15 cellular contexts compared by ENCODE assay signal in genomic region chr1:222334026-222334680, GRCh38.
DNase-seq lines count a peak whose midpoint lies in the region; ATAC-seq and TF ChIP-seq lines count a peak whose summit lies in the region.
"Had no signal": no experiment of that assay in that cellular context is flagged by ENCODE, and none has a peak within 500 bp of the region (broad histone marks: within the 10 kb centered on the region; RNA-seq: fewer than 3 reads in every experiment).

No MANE protein-coding gene starts in this region.

- peaks cover 0 to 2% of the 10 kb centered on the region in 2 donors for H3K9me3 Mint-ChIP-seq in activated T-cell treated with anti-CD3 and anti-CD28 coated beads, Interleukin-2, amount 50 U/mL, for 72 hours
- H3K9me3 Mint-ChIP-seq in stimulated activated effector memory CD8-positive, alpha-beta T cell treated with anti-CD3 and anti-CD28 coated beads, Interleukin-12 subunit alpha, Interleukin-12 subunit beta, amount 100 ng/mL, for 72 hours, result no peaks in the 10 kb centered on the region
- H3K9me3 Mint-ChIP-seq: neural progenitor cell had no signal

- H3K27me3 Mint-ChIP-seq in activated T-cell treated with anti-CD3 and anti-CD28 coated beads, Interleukin-2, amount 50 U/mL, for 72 hours (ENCODE audit: low read depth), result no peaks in the 10 kb centered on the region

- no peak overlapping the region for H3K4me3 ChIP-seq in choroid plexus epithelial cell (ENCODE audit: low read depth, low read length)
- H3K4me3 ChIP-seq: heart right ventricle, neural progenitor cell, uterus had no signal

- no peak overlapping the region for H3K27ac Mint-ChIP-seq in activated T-cell treated with anti-CD3 and anti-CD28 coated beads, Interleukin-2, amount 50 U/mL, for 72 hours
- no peak overlapping the region for H3K27ac Mint-ChIP-seq in stimulated activated effector memory CD8-positive, alpha-beta T cell treated with anti-CD3 and anti-CD28 coated beads, Interleukin-12 subunit alpha, Interleukin-12 subunit beta, amount 100 ng/mL, for 72 hours
- H3K27ac Mint-ChIP-seq: neural progenitor cell had no signal

- H3K36me3 Mint-ChIP-seq in activated T-cell treated with anti-CD3 and anti-CD28 coated beads, Interleukin-2, amount 50 U/mL, for 72 hours (ENCODE audit: insufficient read depth in 2 of 2), result no peaks in the 10 kb centered on the region
- no peaks in the 10 kb centered on the region for H3K36me3 Mint-ChIP-seq in stimulated activated effector memory CD8-positive, alpha-beta T cell treated with anti-CD3 and anti-CD28 coated beads, Interleukin-12 subunit alpha, Interleukin-12 subunit beta, amount 100 ng/mL, for 72 hours
- H3K36me3 Mint-ChIP-seq: neural progenitor cell had no signal

- peak; percentile 34 to 38 for DNase-seq in activated T-cell treated with anti-CD3 and anti-CD28 coated beads, Interleukin-2, amount 50 U/mL, for 72 hours
- DNase-seq in activated T-cell treated with anti-CD3 and anti-CD28 coated beads for 4 hours, result no peak
- DNase-seq in M059J (ENCODE audit: low read depth), result peak; percentile 89
- DNase-seq in choroid plexus epithelial cell (ENCODE audit: low read depth), result peak; percentile 8
- no peak for DNase-seq in stimulated activated effector memory CD8-positive, alpha-beta T cell treated with anti-CD3 and anti-CD28 coated beads, Interleukin-12 subunit alpha, Interleukin-12 subunit beta, amount 100 ng/mL, for 72 hours (ENCODE audit: low spot score in 2 of 2)
- DNase-seq in GOT3 (lab: John Stamatoyannopoulos, UW), result no peak
- DNase-seq in NCI-H69 (lab: John Stamatoyannopoulos, UW), result no peak
- DNase-seq: DMS79 treated with DMSO at 0.1 percent for 48 hours; heart right ventricle; NCI-H146; SIG-M5; stimulated activated CD4-positive, alpha-beta T cell treated with anti-CD3 and anti-CD28 coated beads, Interleukin-12 subunit alpha, Interleukin-12 subunit beta, amount 100 ng/mL, for 4 hours; uterus had no signal

- no peak for TF ChIP-seq CTCF in choroid plexus epithelial cell (conservative IDR thresholded peaks at IDR 0.05; ENCODE audit: low read depth, low read length)

- no peaks in the 10 kb centered on the region for H3K4me1 Mint-ChIP-seq in activated T-cell treated with anti-CD3 and anti-CD28 coated beads, Interleukin-2, amount 50 U/mL, for 72 hours (ENCODE audit: low read depth)
- H3K4me1 Mint-ChIP-seq in stimulated activated effector memory CD8-positive, alpha-beta T cell treated with anti-CD3 and anti-CD28 coated beads, Interleukin-12 subunit alpha, Interleukin-12 subunit beta, amount 100 ng/mL, for 72 hours, result no peaks in the 10 kb centered on the region
- H3K4me1 Mint-ChIP-seq: neural progenitor cell had no signal

- no peak overlapping the region for H3K4me3 Mint-ChIP-seq in activated T-cell treated with anti-CD3 and anti-CD28 coated beads, Interleukin-2, amount 50 U/mL, for 72 hours
- no peak overlapping the region for H3K4me3 Mint-ChIP-seq in stimulated activated effector memory CD8-positive, alpha-beta T cell treated with anti-CD3 and anti-CD28 coated beads, Interleukin-12 subunit alpha, Interleukin-12 subunit beta, amount 100 ng/mL, for 72 hours
- H3K4me3 Mint-ChIP-seq: neural progenitor cell had no signal

- ATAC-seq in activated T-cell treated with anti-CD3 and anti-CD28 coated beads, Interleukin-2, amount 50 U/mL, for 72 hours (replicated peaks in 1 of 2), result peak; percentile 88 to 89
- ATAC-seq in stimulated activated effector memory CD8-positive, alpha-beta T cell treated with anti-CD3 and anti-CD28 coated beads, Interleukin-12 subunit alpha, Interleukin-12 subunit beta, amount 100 ng/mL, for 72 hours, result peak; percentile 87
- no peak for ATAC-seq in HG02571 (IDR thresholded peaks at IDR 0.05; ENCODE audit: unreplicated experiment)
- ATAC-seq: heart right ventricle had no signal

Comparison
In these comparisons a context has a peak if more than half of its experiments do, and no peak if none do; other contexts are left out.
1. DNase-seq: peak in activated T-cell treated with anti-CD3 and anti-CD28 coated beads, Interleukin-2, amount 50 U/mL, for 72 hours (2 of 2), M059J (single experiment) and choroid plexus epithelial cell (single experiment); none in activated T-cell treated with anti-CD3 and anti-CD28 coated beads for 4 hours (single experiment), stimulated activated effector memory CD8-positive, alpha-beta T cell treated with anti-CD3 and anti-CD28 coated beads, Interleukin-12 subunit alpha, Interleukin-12 subunit beta, amount 100 ng/mL, for 72 hours (0 of 2), GOT3 (single experiment) and NCI-H69 (single experiment).